ENCODE assay signal across 25 cellular contexts in genomic region chr5:128121679-128122078, GRCh38. TPM values are rescaled to one million over a fixed set of nuclear protein-coding genes. Genes with fewer than 3 reads are reported as not detected.
DNase-seq lines count a peak whose midpoint lies in the region; ATAC-seq and TF ChIP-seq lines count a peak whose summit lies in the region.
"Had no signal": no experiment of that assay in that cellular context is flagged by ENCODE, and none has a peak within 500 bp of the region (broad histone marks: within the 10 kb centered on the region; RNA-seq: fewer than 3 reads in every experiment).

No MANE protein-coding gene starts in this region.

- H3K27ac ChIP-seq in body of pancreas (no peak overlapping the region), spleen (no peak overlapping the region)
- H3K27ac ChIP-seq: BLaER1 treated with 17β-estradiol and CSF1 and Interleukin-3, amounts not matched to agents 10 nM and 100 nM; skin epidermis had no signal

- TF ChIP-seq CTCF in body of pancreas (IDR thresholded peaks at IDR 0.05): no peak
- no peak for TF ChIP-seq CTCF in spleen (IDR thresholded peaks at IDR 0.05 in 8 of 11, conservative IDR thresholded peaks at IDR 0.05 in 3 of 11)

- H3K4me3 ChIP-seq in body of pancreas (no peak overlapping the region), spleen (no peak overlapping the region)
- H3K4me3 ChIP-seq: BLaER1 treated with 17β-estradiol and CSF1 and Interleukin-3, amounts not matched to agents 10 nM and 100 nM; GM23338; skin epidermis had no signal

- intact Hi-C loops in body of pancreas (cut with DNase I): no loop called here
- intact Hi-C loops in spleen (cut with DNase I; ENCODE audit: low total_unique reads): no loop called here
- intact Hi-C loops in head of caudate nucleus (cut with DNase I): no loop called here

- DNase-seq in SIG-M5 treated with dmso at 0.1 percent for 504 hours (lab: John Stamatoyannopoulos, UW; ENCODE audit: unreplicated experiment) (peak; percentile 29), SIG-M5 (lab: John Stamatoyannopoulos, UW) (no peak), body of pancreas (peak; percentile 32 to 71 (median 46)), islet precursor cell (peak; percentile 54), spleen (no peak), head of caudate nucleus (no peak)
- DNase-seq in activated CD4-positive, alpha-beta T cell treated with anti-CD3 and anti-CD28 coated beads for 1 hour: no peak
- DNase-seq: 8988T; activated CD4-positive, CD25-positive, alpha-beta regulatory T cell treated with anti-CD3 and anti-CD28 coated beads, Interleukin-2, amount 50 U/mL, for 72 hours; dermis blood vessel endothelial cell; glutamatergic neuron; immature natural killer cell; IMR-90; mesenchymal stem cell; NCI-H1092; NCI-H526 treated with DMSO at 0.1 percent for 48 hours; posterior cingulate gyrus; stimulated activated CD8-positive, alpha-beta memory T cell treated with anti-CD3 and anti-CD28 coated beads, Interleukin-4, amount 100 ng/mL, for 48 hours; substantia nigra; T1000 had no signal

- H3K4me1 ChIP-seq in body of pancreas (peaks cover 11% of the 10 kb centered on the region), spleen (no peaks in the 10 kb centered on the region)

- 11 to 18% methylated on average over 4 of the region's 4 CpGs for WGBS in body of pancreas, 2 donors
- WGBS in spleen, 5 donors: 74 to 92% (median 85%) methylated on average over 4 of the region's 4 CpGs

- no peaks in the 10 kb centered on the region for H3K27me3 ChIP-seq in body of pancreas
- H3K27me3 ChIP-seq in spleen (replicated peaks in 1 of 7): no peaks in the 10 kb centered on the region
- H3K27me3 ChIP-seq: BLaER1 treated with 17β-estradiol and CSF1 and Interleukin-3, amounts not matched to agents 10 nM and 100 nM had no signal

- no peak for TF ChIP-seq POLR2A in body of pancreas (IDR thresholded peaks at IDR 0.05)
- no peak for TF ChIP-seq POLR2A in spleen (IDR thresholded peaks at IDR 0.05)

- H3K9me3 ChIP-seq in body of pancreas (no peaks in the 10 kb centered on the region), spleen (peaks cover 0 to 19% (median 15%) of the 10 kb centered on the region in 8 donors)

- ATAC-seq in body of pancreas (peak; percentile 58), GM18868 (IDR thresholded peaks at IDR 0.05; ENCODE audit: unreplicated experiment) (no peak)
- ATAC-seq: GM23338; natural killer cell treated with Interleukin-12 subunit alpha and Interleukin-12 subunit beta and Interleukin-15 and Interleukin-18, amount 100 ng/mL, for 72 hours had no signal

- peaks cover 0 to 2% of the 10 kb centered on the region in 2 donors for H3K36me3 ChIP-seq in body of pancreas (replicated peaks in 1 of 2; ENCODE audit: insufficient read depth in 1 of 2, low read depth in 2 of 2)
- peaks cover 0 to 26% (median 6%) of the 10 kb centered on the region in 6 donors for H3K36me3 ChIP-seq in spleen

RNA-seq across cellular contexts. Expression of gene SLC12A2, which starts 38.1 kb away (rescaled TPM):
- total RNA-seq in body of pancreas (10 to 100 TPM; 26.7 to 28.0 TPM), spleen (10 to 100 TPM; 15.2 to 20.4 (median 16.8) TPM)
- polyA plus RNA-seq in spleen: 1 to 10 TPM; 2.0 to 2.7 (median 2.1) TPM

Comparison
In these comparisons a context has a peak if more than half of its experiments do, and no peak if none do; other contexts are left out.
1. DNase-seq: peak in SIG-M5 treated with dmso at 0.1 percent for 504 hours (single experiment), body of pancreas (4 of 4) and islet precursor cell (single experiment); none in SIG-M5 (single experiment), spleen (single experiment), head of caudate nucleus (0 of 42) and activated CD4-positive, alpha-beta T cell treated with anti-CD3 and anti-CD28 coated beads for 1 hour (single experiment).